Comparison of ENCODE assay signal across 13 cellular contexts in the genomic region with DNA sequence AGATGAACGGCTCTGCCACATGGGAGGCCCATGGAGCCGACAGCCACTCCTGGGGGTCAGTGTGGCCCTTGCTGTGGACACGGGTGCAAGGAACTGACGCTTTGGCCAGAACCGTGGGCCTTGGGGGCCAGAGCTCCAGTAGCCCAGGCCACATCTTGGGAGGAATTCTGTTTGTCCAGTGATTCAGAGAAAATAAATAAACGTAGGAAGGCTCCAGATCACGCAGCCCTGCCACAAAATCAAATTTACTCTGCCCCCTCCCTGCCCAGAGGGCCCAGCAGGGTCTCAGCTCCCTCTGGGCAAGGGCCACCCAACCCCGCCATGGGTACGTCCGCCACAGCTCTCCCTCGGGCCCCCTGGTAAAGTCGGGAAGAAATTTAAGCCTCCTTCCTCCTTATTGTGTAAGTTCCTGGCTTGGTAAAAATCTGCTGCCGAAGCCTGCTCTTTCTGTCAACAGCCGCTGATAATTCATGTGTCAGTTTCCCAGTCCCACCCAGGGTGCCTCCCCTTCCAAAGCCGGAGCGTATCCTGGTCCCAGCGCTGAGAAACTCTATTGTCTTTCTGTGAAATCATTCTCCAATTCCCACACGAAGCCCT. TPM values are rescaled to one million over a fixed set of nuclear protein-coding genes. Genes with fewer than 3 reads are reported as not detected.
DNase-seq lines count a peak whose midpoint lies in the region; FAIRE-seq and TF ChIP-seq lines count a peak whose summit lies in the region.
"Had no signal": no experiment of that assay in that cellular context is flagged by ENCODE, and none has a peak within 500 bp of the region (broad histone marks: within the 10 kb centered on the region; RNA-seq: fewer than 3 reads in every experiment).

No MANE protein-coding gene starts in this region.

- DNase-seq in activated CD8-positive, alpha-beta memory T cell treated with anti-CD3 and anti-CD28 coated beads, Interleukin-2, amount 50 U/mL, for 48 hours, result peak; percentile 37
- no peak for DNase-seq in activated CD8-positive, alpha-beta memory T cell treated with anti-CD3 and anti-CD28 coated beads, Interleukin-2, amount 50 U/mL, for 4 hours
- DNase-seq in astrocyte (ENCODE audit: low read depth), result peak; percentile 12
- DNase-seq in kidney glomerular epithelial cell (lab: John Stamatoyannopoulos, UW), result peak; percentile 34
- peak; percentile 64 for DNase-seq in type B pancreatic cell (ENCODE audit: extremely low spot score, unreplicated experiment)
- DNase-seq in hypothalamus (lab: John Stamatoyannopoulos, UW), result no peak
- no peak for DNase-seq in LoVo (ENCODE audit: low spot score)
- DNase-seq in SJCRH30, result no peak
- DNase-seq: amygdala, lower lobe of right lung had no signal

- H3K4me1 Mint-ChIP-seq in astrocyte (ENCODE audit: low read depth, unreplicated experiment) (no peaks in the 10 kb centered on the region), type B pancreatic cell (ENCODE audit: unreplicated experiment) (peaks cover 5% of the 10 kb centered on the region)

- TF ChIP-seq CTCF in astrocyte (IDR thresholded peaks at IDR 0.05; ENCODE audit: insufficient read depth, low read depth, low read length) (no peak), type B pancreatic cell (conservative IDR thresholded peaks at IDR 0.05) (no peak)

- no peak overlapping the region for H3K27ac Mint-ChIP-seq in astrocyte (ENCODE audit: unreplicated experiment)
- peak overlapping the region; percentile 70 for H3K27ac Mint-ChIP-seq in type B pancreatic cell

- H3K9me3 ChIP-seq in astrocyte (ENCODE audit: insufficient read depth, low read depth, low read length), result no peaks in the 10 kb centered on the region
- peaks cover 3% of the 10 kb centered on the region; the same call in 1 of the 2 replicates for H3K9me3 ChIP-seq in SJCRH30 (replicated peaks)
- H3K9me3 ChIP-seq: esophagus muscularis mucosa, lower lobe of right lung had no signal

- no peaks in the 10 kb centered on the region for H3K36me3 ChIP-seq in astrocyte (ENCODE audit: insufficient read depth, low read length)
- H3K36me3 ChIP-seq in SJCRH30, result no peaks in the 10 kb centered on the region
- H3K36me3 ChIP-seq: esophagus muscularis mucosa, lower lobe of right lung had no signal

- no peaks in the 10 kb centered on the region for H4K20me1 ChIP-seq in astrocyte (ENCODE audit: insufficient read depth, low read length)

- no peak for FAIRE-seq in astrocyte (lab: Jason Lieb, UNC)

- H3K27me3 Mint-ChIP-seq in astrocyte (ENCODE audit: low read depth, unreplicated experiment) (peaks cover 15% of the 10 kb centered on the region), type B pancreatic cell (peaks cover 13% of the 10 kb centered on the region)

- no peaks in the 10 kb centered on the region for H3K79me2 ChIP-seq in astrocyte (ENCODE audit: insufficient read depth, low read length)

- H3K27ac ChIP-seq in astrocyte (ENCODE audit: low read depth, low read length) (peak overlapping the region; percentile 61), SJCRH30 (no peak overlapping the region)
- H3K27ac ChIP-seq: C4-2B, lower lobe of right lung had no signal

- no peak overlapping the region for H3K4me3 ChIP-seq in astrocyte (ENCODE audit: insufficient read depth, low read depth, low read length)
- no peak overlapping the region for H3K4me3 ChIP-seq in SJCRH30
- H3K4me3 ChIP-seq: esophagus muscularis mucosa, lower lobe of right lung, skin epidermis had no signal

- H3K4me1 ChIP-seq in astrocyte (ENCODE audit: insufficient read depth, low read length) (peaks cover 36% of the 10 kb centered on the region), SJCRH30 (peaks cover 19% of the 10 kb centered on the region; the same call in 1 of the 2 replicates)
- H3K4me1 ChIP-seq: lower lobe of right lung had no signal

- H3K9me3 Mint-ChIP-seq in astrocyte (ENCODE audit: unreplicated experiment) (no peaks in the 10 kb centered on the region), type B pancreatic cell (no peaks in the 10 kb centered on the region)

- H3K4me3 Mint-ChIP-seq in astrocyte (ENCODE audit: unreplicated experiment) (no peak overlapping the region), type B pancreatic cell (no peak overlapping the region)

- H3K4me2 ChIP-seq in astrocyte (ENCODE audit: low read length), result peak overlapping the region; percentile 75

- H3K27me3 ChIP-seq in astrocyte (ENCODE audit: insufficient read depth, low read length) (no peaks in the 10 kb centered on the region), SJCRH30 (peaks cover 3% of the 10 kb centered on the region; the same call in 1 of the 2 replicates)

- peak overlapping the region; percentile 58 for H2AFZ ChIP-seq in astrocyte (ENCODE audit: low read depth, low read length)

- H3K36me3 Mint-ChIP-seq in astrocyte (ENCODE audit: low read depth, unreplicated experiment) (no peaks in the 10 kb centered on the region), type B pancreatic cell (no peaks in the 10 kb centered on the region)

- peak overlapping the region; percentile 53 for H3K9ac ChIP-seq in astrocyte (ENCODE audit: low read length)

RNA-seq across cellular contexts. Expression of a gene that starts 6.9 kb away (rescaled TPM):
- not detected in 2 replicates for total RNA-seq in astrocyte
- total RNA-seq in type B pancreatic cell (ENCODE audit: low replicate concordance), result 0.10 and 1.4 TPM in 2 replicates
- not detected in 2 replicates for total RNA-seq in SJCRH30 (2014; rRNA removed; shearing (Covaris generic))

Comparison
In these comparisons a context has a peak if more than half of its experiments do, and no peak if none do; other contexts are left out.
1. DNase-seq: peak in activated CD8-positive, alpha-beta memory T cell treated with anti-CD3 and anti-CD28 coated beads, Interleukin-2, amount 50 U/mL, for 48 hours (single experiment), astrocyte (single experiment), kidney glomerular epithelial cell (single experiment) and type B pancreatic cell (single experiment); none in activated CD8-positive, alpha-beta memory T cell treated with anti-CD3 and anti-CD28 coated beads, Interleukin-2, amount 50 U/mL, for 4 hours (single experiment), hypothalamus (0 of 51), LoVo (single experiment) and SJCRH30 (0 of 2).